ENCODE assay signal across 24 cellular contexts in genomic region chr4:38686682-38687081, GRCh38. TPM values are rescaled to one million over a fixed set of nuclear protein-coding genes. Genes with fewer than 3 reads are reported as not detected.
A peak's percentile ranks its signal among the peaks of the same experiment; 100 is the strongest.
DNase-seq lines count a peak whose midpoint lies in the region; ATAC-seq, FAIRE-seq and TF ChIP-seq lines count a peak whose summit lies in the region.
"Had no signal": no experiment of that assay in that cellular context is flagged by ENCODE, and none has a peak within 500 bp of the region (broad histone marks: within the 10 kb centered on the region; RNA-seq: fewer than 3 reads in every experiment).

No MANE protein-coding gene starts in this region.

- no peak for TF ChIP-seq POLR2A in GM12891 (IDR thresholded peaks at IDR 0.05; ENCODE audit: low read depth, low read length)

- peaks cover 29% of the 10 kb centered on the region for H3K4me1 ChIP-seq in stomach smooth muscle (ENCODE audit: control insufficient read depth, insufficient read depth, low read length)
- H3K4me1 ChIP-seq: Caco-2, prostate gland had no signal

- H3K4me3 ChIP-seq in stomach smooth muscle (ENCODE audit: low read length in 2 of 2) = no peak overlapping the region
- H3K4me3 ChIP-seq: GM23248, prostate gland, tibial artery had no signal

- no peak overlapping the region for H3K9ac ChIP-seq in stomach smooth muscle (ENCODE audit: low read length in 2 of 2)
- H3K9ac ChIP-seq: GM23248 had no signal

- FAIRE-seq in GM12891 (lab: Jason Lieb, UNC) = peak; percentile 31
- FAIRE-seq: small intestine had no signal

- peak; percentile 7 for ATAC-seq in left colon
- ATAC-seq in WTC11 = no peak
- no peak for ATAC-seq in HG02981 (IDR thresholded peaks at IDR 0.05; ENCODE audit: unreplicated experiment)
- ATAC-seq: left lobe of liver had no signal

- no peaks in the 10 kb centered on the region for H3K9me3 ChIP-seq in stomach smooth muscle (ENCODE audit: control insufficient read depth in 2 of 2, low read length in 2 of 2)
- H3K9me3 ChIP-seq: Caco-2, prostate gland, tibial artery had no signal

- H3K27me3 Mint-ChIP-seq in brain (no peaks in the 10 kb centered on the region), WTC11 (ENCODE audit: low read depth) (no peaks in the 10 kb centered on the region)
- H3K27me3 Mint-ChIP-seq: activated CD4-positive, alpha-beta T cell treated with anti-CD3 and anti-CD28 coated beads for 36 hours had no signal

- DNase-seq in GM12891 (ENCODE audit: insufficient read length, low spot score) (no peak), left colon (no peak), WTC11 (ENCODE audit: low spot score) (no peak)
- no peak for DNase-seq in stimulated activated CD4-positive, alpha-beta T cell treated with anti-CD3 and anti-CD28 coated beads, Interleukin-12 subunit alpha, Interleukin-12 subunit beta, amount 100 ng/mL, for 4 hours
- DNase-seq: activated CD4-positive, alpha-beta T cell treated with anti-CD3 and anti-CD28 coated beads for 36 hours; activated naive CD4-positive, alpha-beta T cell treated with Interleukin-2 at 50 U/mL for 16 hours; activated T-cell treated with anti-CD3 and anti-CD28 coated beads, Interleukin-2, amount 50 U/mL, for 48 hours; Caco-2; DND-41; effector memory CD4-positive, alpha-beta T cell; glutamatergic neuron; GM23248; Kasumi-1; NCI-H187; NCI-H748 treated with DMSO at 0.1 percent for 48 hours; small intestine; stimulated activated CD4-positive, alpha-beta T cell treated with anti-CD3 and anti-CD28 coated beads, Interleukin-2, amount 100 ng/mL, for 48 hours; stimulated activated naive CD4-positive, alpha-beta T cell treated with Interleukin-2 at 50 U/mL for 16 hours; tibial artery had no signal

- POLR2A ChIA-PET in WTC11 (lab: Charles Lee) = no interaction called here

- TF ChIP-seq CTCF in brain (conservative IDR thresholded peaks at IDR 0.05) (no peak), WTC11 (IDR thresholded peaks at IDR 0.05) (no peak)

- peaks cover 31% of the 10 kb centered on the region in 2 donors for H3K36me3 ChIP-seq in stomach smooth muscle (ENCODE audit: control insufficient read depth in 2 of 2, insufficient read depth in 2 of 2, low read length in 2 of 2)
- H3K36me3 ChIP-seq: prostate gland had no signal

- intact Hi-C loops in left colon (cut with DNase I, micrococcal nuclease) = no loop called here

- peak overlapping the region; percentile 37 for H3K27ac ChIP-seq in stomach smooth muscle (ENCODE audit: low read length)
- H3K27ac ChIP-seq: GM23248, prostate gland had no signal

- CTCF ChIA-PET in WTC11 (lab: Charles Lee) = no interaction called here

- H3K4me1 Mint-ChIP-seq in brain (peaks cover 16% of the 10 kb centered on the region), WTC11 (peaks cover 11% of the 10 kb centered on the region)

- H3K36me3 Mint-ChIP-seq in brain = peaks cover 75% of the 10 kb centered on the region
- peaks cover 37% of the 10 kb centered on the region for H3K36me3 Mint-ChIP-seq in WTC11

- H3K9me3 Mint-ChIP-seq in brain = peaks cover 0 to 4% (median 0%) of the 10 kb centered on the region in 5 experiments
- no peaks in the 10 kb centered on the region for H3K9me3 Mint-ChIP-seq in WTC11

- no peak overlapping the region for H3K4me3 Mint-ChIP-seq in brain
- H3K4me3 Mint-ChIP-seq in WTC11 = no peak overlapping the region
- H3K4me3 Mint-ChIP-seq: activated CD4-positive, alpha-beta T cell treated with anti-CD3 and anti-CD28 coated beads for 36 hours had no signal

- H3K27me3 ChIP-seq in stomach smooth muscle (ENCODE audit: control insufficient read depth in 1 of 2, insufficient read depth in 2 of 2, low read length in 2 of 2) = no peaks in the 10 kb centered on the region
- H3K27me3 ChIP-seq: tibial artery had no signal

- H3K27ac Mint-ChIP-seq in brain (peak overlapping the region in 3 of 5 experiments; percentile 22 to 30 (median 29)), WTC11 (no peak overlapping the region)

TF ChIP-seq in GM12891, 5 proteins besides CTCF, POLR2A, EP300 and RAD21:
- TF ChIP-seq TAF1 (IDR thresholded peaks at IDR 0.05; ENCODE audit: low read depth, low read length) (no peak), POU2F2 (IDR thresholded peaks at IDR 0.05; ENCODE audit: low read depth, low read length) (no peak), POLR2AphosphoS5 (IDR thresholded peaks at IDR 0.05; ENCODE audit: low read depth, low read length) (no peak), SPI1 (IDR thresholded peaks at IDR 0.05; ENCODE audit: low read depth, low read length) (no peak), PAX5 (IDR thresholded peaks at IDR 0.05; ENCODE audit: insufficient read depth, low read length, severe bottlenecking) (no peak)

TF ChIP-seq in WTC11, 78 proteins besides CTCF, POLR2A, EP300 and RAD21:
- TF ChIP-seq SMAD4 (CRISPR knock-in tag; IDR thresholded peaks at IDR 0.05) = no peak
- no peak for TF ChIP-seq NR2C2 (CRISPR knock-in tag; IDR thresholded peaks at IDR 0.05)
- TF ChIP-seq NFE2L1 (CRISPR knock-in tag; IDR thresholded peaks at IDR 0.05) = no peak
- TF ChIP-seq ZNF423 (CRISPR knock-in tag; IDR thresholded peaks at IDR 0.05) = no peak
- TF ChIP-seq SMAD3 (CRISPR knock-in tag; IDR thresholded peaks at IDR 0.05; ENCODE audit: borderline replicate concordance) = no peak
- no peak for TF ChIP-seq ARID4B (CRISPR knock-in tag; IDR thresholded peaks at IDR 0.05; ENCODE audit: borderline replicate concordance)
- TF ChIP-seq HMGA2 (CRISPR knock-in tag; IDR thresholded peaks at IDR 0.05) = no peak

RNA-seq across cellular contexts. Expression of gene KLF3, which starts 22.7 kb away (rescaled TPM):
- 14.5 TPM for polyA plus RNA-seq in GM12891 (2012; ENCODE audit: low read depth, missing spikeins)
- 16.5 TPM for polyA plus RNA-seq in brain (ENCODE audit: insufficient read depth, low read depth, low replicate concordance)
- total RNA-seq in left colon = 100 to 1,000 TPM; 146 to 153 TPM
- 15.5 to 16.8 TPM (median 16.4 TPM) in 3 replicates for total RNA-seq in WTC11 (2021)
